8 cellular contexts compared by ENCODE assay signal in the genomic region with DNA sequence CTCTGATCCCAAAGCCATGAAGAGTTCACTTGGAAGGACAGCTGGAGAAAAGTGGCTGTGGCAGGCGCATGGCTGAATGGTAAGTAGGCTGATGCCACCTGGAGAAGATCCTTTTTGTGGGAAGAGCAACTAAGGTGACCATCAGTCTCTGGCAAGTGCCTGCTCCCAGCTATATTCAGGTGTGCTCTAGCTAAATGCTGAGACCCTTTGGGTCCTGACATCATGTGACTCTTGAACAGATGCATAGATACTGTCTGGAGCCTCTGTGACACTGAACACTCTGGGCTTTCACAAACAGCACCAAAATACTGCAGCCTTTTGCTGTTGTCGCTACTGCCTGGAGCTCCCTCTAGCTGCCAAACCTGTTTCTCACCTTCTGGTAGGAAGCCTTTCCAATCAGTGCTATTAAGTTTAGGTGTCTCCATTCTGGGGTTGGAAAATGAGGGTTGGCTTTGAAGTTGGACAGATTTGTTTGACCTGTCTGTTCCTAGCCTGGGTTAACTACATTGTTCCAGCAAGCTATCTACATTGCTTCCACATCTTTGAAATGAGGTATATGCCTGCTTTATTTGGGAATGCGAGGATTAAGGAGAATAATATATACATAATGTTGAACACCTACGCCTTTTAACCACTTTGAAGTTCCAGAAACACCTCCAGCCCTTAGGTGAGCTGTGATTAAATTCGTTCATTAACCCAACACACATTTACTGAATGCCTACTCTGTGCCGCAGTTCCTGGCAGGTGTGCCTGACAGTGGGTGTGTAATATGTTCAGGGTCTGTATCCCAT. TPM values are rescaled to one million over a fixed set of nuclear protein-coding genes. Genes with fewer than 3 reads are reported as not detected.
DNase-seq lines count a peak whose midpoint lies in the region; FAIRE-seq and TF ChIP-seq lines count a peak whose summit lies in the region.

No MANE protein-coding gene starts in this region.

- no peak for TF ChIP-seq EP300 in ovary (IDR thresholded peaks at IDR 0.05)

- TF ChIP-seq CTCF in BE2C (IDR thresholded peaks at IDR 0.05; ENCODE audit: low read depth, low read length), result peak; percentile 77
- TF ChIP-seq CTCF in fibroblast of mammary gland (conservative IDR thresholded peaks at IDR 0.05; ENCODE audit: control insufficient read depth, insufficient read depth, low read depth, low read length), result peak; percentile 74
- peak; percentile 41 for TF ChIP-seq CTCF in smooth muscle cell (IDR thresholded peaks at IDR 0.05; ENCODE audit: borderline replicate concordance, insufficient read depth, poor library complexity, severe bottlenecking)
- no peak for TF ChIP-seq CTCF in ovary (IDR thresholded peaks at IDR 0.05)

- WGBS in smooth muscle cell (ENCODE audit: low lambda C conversion rate), result 60% methylated on average over 6 of the region's 6 CpGs
- WGBS in ovary, 3 donors, result 49 to 56% (median 53%) methylated on average over 6 of the region's 6 CpGs

- H2AFZ ChIP-seq in smooth muscle cell (ENCODE audit: low read depth), result no peak overlapping the region

- CTCF ChIA-PET in activated CD4-positive, alpha-beta T cell treated with anti-CD3 and anti-CD28 coated beads, Interleukin-2, amount 10 ng/mL, durations not matched to agents 7 days and 5 days (lab: Charles Lee), result interaction anchor here (1.0 to 3.1 kb wide), 9 partner anchors 10 to 57 kb away, joined by 3 to 12 read pairs (median 3); a partner anchor contains a TSS

- POLR2A ChIA-PET in activated CD4-positive, alpha-beta T cell treated with anti-CD3 and anti-CD28 coated beads, Interleukin-2, amount 10 ng/mL, durations not matched to agents 7 days and 5 days (lab: Charles Lee), result no interaction called here

- H3K9me3 ChIP-seq in BE2C (no peaks in the 10 kb centered on the region), smooth muscle cell (replicated peaks; ENCODE audit: low read depth) (no peaks in the 10 kb centered on the region), ovary (no peaks in the 10 kb centered on the region)

- H4K20me1 ChIP-seq in smooth muscle cell (ENCODE audit: low read depth), result no peaks in the 10 kb centered on the region

- DNase-seq in BE2C (peak; percentile 44), GM12892 (ENCODE audit: insufficient read length) (no peak), NCI-H2227 (lab: John Stamatoyannopoulos, UW; ENCODE audit: unreplicated experiment) (peak; percentile 77), fibroblast of mammary gland (ENCODE audit: low read depth) (peak; percentile 46), smooth muscle cell (lab: John Stamatoyannopoulos, UW; ENCODE audit: unreplicated experiment) (no peak), ureter (ENCODE audit: low spot score) (no peak), ovary (no peak)
- DNase-seq in activated CD4-positive, alpha-beta T cell treated with anti-CD3 and anti-CD28 coated beads, Interleukin-2, amount 10 ng/mL, durations not matched to agents 7 days and 5 days, result peak; percentile 71

- no peak overlapping the region for H3K27ac Mint-ChIP-seq in activated CD4-positive, alpha-beta T cell treated with anti-CD3 and anti-CD28 coated beads, Interleukin-2, amount 10 ng/mL, durations not matched to agents 7 days and 5 days

- H3K9ac ChIP-seq in smooth muscle cell (ENCODE audit: low read depth), result no peak overlapping the region

- FAIRE-seq in GM12892 (lab: Jason Lieb, UNC), result peak; percentile 77

- H3K4me2 ChIP-seq in smooth muscle cell, result no peak overlapping the region

- H3K4me1 ChIP-seq in BE2C (no peaks in the 10 kb centered on the region), smooth muscle cell (ENCODE audit: low read depth) (no peaks in the 10 kb centered on the region), ovary (ENCODE audit: insufficient read depth) (peaks cover 10% of the 10 kb centered on the region)

- H3K4me1 Mint-ChIP-seq in activated CD4-positive, alpha-beta T cell treated with anti-CD3 and anti-CD28 coated beads, Interleukin-2, amount 10 ng/mL, durations not matched to agents 7 days and 5 days, result peaks cover 21% of the 10 kb centered on the region

- H3K4me3 Mint-ChIP-seq in activated CD4-positive, alpha-beta T cell treated with anti-CD3 and anti-CD28 coated beads, Interleukin-2, amount 10 ng/mL, durations not matched to agents 7 days and 5 days, result no peak overlapping the region

- TF ChIP-seq POLR2A in GM12892 (IDR thresholded peaks at IDR 0.05; ENCODE audit: low read depth, low read length) (no peak), ovary (IDR thresholded peaks at IDR 0.05) (no peak)

- no peaks in the 10 kb centered on the region for H3K9me3 Mint-ChIP-seq in activated CD4-positive, alpha-beta T cell treated with anti-CD3 and anti-CD28 coated beads, Interleukin-2, amount 10 ng/mL, durations not matched to agents 7 days and 5 days

- no peak overlapping the region for H3K27ac ChIP-seq in smooth muscle cell (ENCODE audit: low read depth)
- H3K27ac ChIP-seq in ovary, result no peak overlapping the region

- H3K36me3 ChIP-seq in BE2C (no peaks in the 10 kb centered on the region), smooth muscle cell (ENCODE audit: low read depth) (no peaks in the 10 kb centered on the region), ovary (no peaks in the 10 kb centered on the region)

- H3K4me3 ChIP-seq in BE2C (ENCODE audit: low read depth, low read length) (no peak overlapping the region), fibroblast of mammary gland (ENCODE audit: control insufficient read depth, low read depth, low read length) (no peak overlapping the region), smooth muscle cell (no peak overlapping the region), ovary (no peak overlapping the region)

- peaks cover 72% of the 10 kb centered on the region for H3K27me3 Mint-ChIP-seq in activated CD4-positive, alpha-beta T cell treated with anti-CD3 and anti-CD28 coated beads, Interleukin-2, amount 10 ng/mL, durations not matched to agents 7 days and 5 days

- H3K27me3 ChIP-seq in BE2C, result peaks cover 39% of the 10 kb centered on the region
- H3K27me3 ChIP-seq in smooth muscle cell (ENCODE audit: low read depth), result peaks cover 100% of the 10 kb centered on the region
- peaks cover 10% of the 10 kb centered on the region for H3K27me3 ChIP-seq in ovary

- no peaks in the 10 kb centered on the region for H3F3A ChIP-seq in smooth muscle cell (ENCODE audit: low read depth)

- intact Hi-C loops in ovary (cut with DNase I), result no loop called here

- H3K36me3 Mint-ChIP-seq in activated CD4-positive, alpha-beta T cell treated with anti-CD3 and anti-CD28 coated beads, Interleukin-2, amount 10 ng/mL, durations not matched to agents 7 days and 5 days (ENCODE audit: low read depth), result no peaks in the 10 kb centered on the region

- no peaks in the 10 kb centered on the region for H3K79me2 ChIP-seq in smooth muscle cell (ENCODE audit: low read depth)

RNA-seq across cellular contexts. Expression of a gene that starts 3.1 kb away (rescaled TPM):
- polyA plus RNA-seq in BE2C (2012; ENCODE audit: insufficient read depth, insufficient read length, low read depth), result not detected
- not detected for polyA plus RNA-seq in GM12892 (2012; ENCODE audit: missing spikeins)
- total RNA-seq in activated CD4-positive, alpha-beta T cell treated with anti-CD3 and anti-CD28 coated beads, Interleukin-2, amount 10 ng/mL, durations not matched to agents 7 days and 5 days, result not detected
- total RNA-seq in smooth muscle cell (0.99 and 2.3 TPM in 2 replicates), ureter (not detected), ovary (under 1 TPM in 1 of 7 donors, not detected in 6; 0.13 TPM)
- polyA plus RNA-seq in smooth muscle cell (7.2 and 9.2 TPM in 2 replicates), ovary (under 1 TPM in 1 of 2 donors, not detected in 1; 0.04 TPM)

RNA-seq across cellular contexts. Expression of a gene that starts 6.0 kb away (rescaled TPM):
- 10.2 TPM for polyA plus RNA-seq in BE2C (2012; ENCODE audit: insufficient read depth, insufficient read length, low read depth)
- polyA plus RNA-seq in GM12892 (2012; ENCODE audit: missing spikeins), result 17.7 TPM
- total RNA-seq in activated CD4-positive, alpha-beta T cell treated with anti-CD3 and anti-CD28 coated beads, Interleukin-2, amount 10 ng/mL, durations not matched to agents 7 days and 5 days, result 10 to 100 TPM; 18.2 to 20.2 TPM
- total RNA-seq in smooth muscle cell, result 1.2 and 2.4 TPM in 2 replicates
- polyA plus RNA-seq in smooth muscle cell, result 1.00 and 3.0 TPM in 2 replicates
- total RNA-seq in ureter, result 6.6 TPM
- 1 to 10 TPM; 1.7 to 3.1 (median 3.0) TPM for total RNA-seq in ovary
- polyA plus RNA-seq in ovary, result 1 to 10 TPM; 2.4 to 2.9 TPM

RNA-seq across cellular contexts. Expression of a gene that starts 56.1 kb away (rescaled TPM):
- polyA plus RNA-seq in BE2C (2012; ENCODE audit: insufficient read depth, insufficient read length, low read depth), result 345 TPM
- 400 TPM for polyA plus RNA-seq in GM12892 (2012; ENCODE audit: missing spikeins)
- 100 to 1,000 TPM; 281 to 310 TPM for total RNA-seq in activated CD4-positive, alpha-beta T cell treated with anti-CD3 and anti-CD28 coated beads, Interleukin-2, amount 10 ng/mL, durations not matched to agents 7 days and 5 days
- total RNA-seq in smooth muscle cell, result 164 and 197 TPM in 2 replicates
- polyA plus RNA-seq in smooth muscle cell, result 212 and 225 TPM in 2 replicates
- total RNA-seq in ureter, result 237 TPM
- 100 to 1,000 TPM; 143 to 272 (median 220) TPM for total RNA-seq in ovary
- 100 to 1,000 TPM; 157 to 289 TPM for polyA plus RNA-seq in ovary

RNA-seq across cellular contexts. Expression of a gene that starts 57.2 kb away (rescaled TPM):
- 30.7 TPM for polyA plus RNA-seq in BE2C (2012; ENCODE audit: insufficient read depth, insufficient read length, low read depth)
- polyA plus RNA-seq in GM12892 (2012; ENCODE audit: missing spikeins), result 9.5 TPM
- 10 to 100 TPM; 12.5 to 13.7 TPM for total RNA-seq in activated CD4-positive, alpha-beta T cell treated with anti-CD3 and anti-CD28 coated beads, Interleukin-2, amount 10 ng/mL, durations not matched to agents 7 days and 5 days
- total RNA-seq in smooth muscle cell (24.0 and 28.3 TPM in 2 replicates), ureter (19.1 TPM), ovary (10 to 100 TPM in 6 of 7 donors, 1 to 10 TPM in 1; 7.7 to 19.7 (median 12.2) TPM)
- polyA plus RNA-seq in smooth muscle cell (47.6 and 51.4 TPM in 2 replicates), ovary (10 to 100 TPM in 1 of 2 donors, 1 to 10 TPM in 1; 9.7 to 11.8 TPM)

Comparison
In these comparisons a context has a peak if more than half of its experiments do, and no peak if none do; other contexts are left out.
1. DNase-seq: peak in BE2C (single experiment), NCI-H2227 (single experiment), activated CD4-positive, alpha-beta T cell treated with anti-CD3 and anti-CD28 coated beads, Interleukin-2, amount 10 ng/mL, durations not matched to agents 7 days and 5 days (single experiment) and fibroblast of mammary gland (single experiment); none in GM12892 (single experiment), smooth muscle cell (single experiment), ureter (single experiment) and ovary (0 of 5).
2. CTCF ChIP-seq: peak in BE2C (single experiment), fibroblast of mammary gland (single experiment) and smooth muscle cell (single experiment); none in ovary (0 of 3).